In the genomic region with DNA sequence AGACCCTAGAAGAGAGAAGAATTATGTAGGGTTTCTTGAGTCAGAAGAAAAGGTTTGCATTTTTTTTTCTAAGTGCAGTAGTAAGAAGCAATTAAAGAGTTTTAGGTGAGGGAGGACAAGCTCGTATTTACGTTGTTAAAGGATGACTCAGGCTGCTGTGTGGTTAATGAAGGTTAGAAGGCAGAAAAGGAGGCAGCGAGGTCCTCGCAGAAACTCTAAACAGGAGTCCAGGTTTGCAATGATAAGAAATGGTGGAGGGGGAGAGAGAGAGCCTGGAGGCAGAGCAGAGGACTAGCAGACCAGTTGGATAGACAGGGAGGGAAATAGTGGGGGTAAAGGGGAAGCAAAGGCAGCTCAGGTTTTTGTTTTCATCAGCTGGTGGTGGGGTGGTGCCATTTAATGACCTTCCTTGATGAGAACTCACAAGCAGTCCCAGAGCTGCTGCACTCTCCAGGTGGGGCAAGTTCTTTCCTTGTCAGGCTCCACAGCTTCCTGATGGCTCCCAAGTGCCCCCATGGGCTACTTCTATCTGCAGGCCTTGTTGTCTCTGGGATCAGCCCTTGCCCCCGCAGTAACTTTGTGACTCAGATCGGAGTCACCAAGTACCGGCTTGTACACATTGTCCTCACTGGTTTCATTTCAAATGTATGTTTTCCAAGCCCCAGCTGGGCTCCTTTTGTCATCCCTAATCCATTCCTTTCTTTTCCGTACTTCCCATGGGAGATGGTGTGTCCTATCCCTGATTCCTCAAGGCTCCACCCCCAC, we compare ENCODE assay signal across 16 cellular contexts. TPM values are rescaled to one million over a fixed set of nuclear protein-coding genes. Genes with fewer than 3 reads are reported as not detected.
DNase-seq lines count a peak whose midpoint lies in the region; ATAC-seq, FAIRE-seq and TF ChIP-seq lines count a peak whose summit lies in the region.
"Had no signal": no experiment of that assay in that cellular context is flagged by ENCODE, and none has a peak within 500 bp of the region (broad histone marks: within the 10 kb centered on the region; RNA-seq: fewer than 3 reads in every experiment).

No MANE protein-coding gene starts in this region.

- FAIRE-seq in K562 (lab: Jason Lieb, UNC), result no peak

- peak overlapping the region; percentile 46 to 52 for H3K4ac ChIP-seq in mesenchymal stem cell (ENCODE audit: low read depth in 1 of 2, low read length in 2 of 2)

- peak overlapping the region; percentile 45 for H4K8ac ChIP-seq in mesenchymal stem cell (ENCODE audit: low read length)

- 0 out of 2 replicates have a peak overlapping the region, but pooled peaks have one; percentile 38 for H3K27ac ChIP-seq in BLaER1
- H3K27ac ChIP-seq in K562 (ENCODE audit: extremely low read depth, low read depth, low read length), result no peak overlapping the region
- H3K27ac ChIP-seq in mesenchymal stem cell (ENCODE audit: low read length, poor library complexity, severe bottlenecking), result peak overlapping the region; percentile 10
- H3K27ac ChIP-seq: HL-60 had no signal

- DNase-seq in LHCN-M2 (ENCODE audit: low read depth), result peak; percentile 92
- DNase-seq in K562 (ENCODE audit: extremely low read depth in 1 of 4, low spot score in 3 of 4), result peak in 1 of 4 experiments; percentile 8
- DNase-seq in mesenchymal stem cell, result peak; percentile 92
- DNase-seq in DMS153 (lab: John Stamatoyannopoulos, UW), result no peak
- no peak for DNase-seq in germinal center (ENCODE audit: low spot score)
- no peak for DNase-seq in cortex of kidney (lab: John Stamatoyannopoulos, UW)
- DNase-seq: activated CD4-positive, alpha-beta T cell treated with anti-CD3 and anti-CD28 coated beads, Interleukin-2, amount 50 U/mL, for 1 hour; central memory CD4-positive, alpha-beta T cell; NCI-H1417 treated with DMSO at 0.1 percent for 48 hours; stimulated activated CD8-positive, alpha-beta memory T cell treated with anti-CD3 and anti-CD28 coated beads, Interleukin-4, amount 100 ng/mL, for 48 hours; T-cell had no signal

- intact Hi-C loops in K562 (cut with micrococcal nuclease), result no loop called here

- no peak overlapping the region for H2BK5ac ChIP-seq in mesenchymal stem cell (ENCODE audit: low read depth, low read length, poor library complexity, severe bottlenecking)

- TF ChIP-seq POLR2A in K562 (conservative IDR thresholded peaks at IDR 0.05), result no peak

- no peaks in the 10 kb centered on the region for H4K20me1 ChIP-seq in BLaER1
- H4K20me1 ChIP-seq in K562 (replicated peaks; ENCODE audit: control insufficient read depth, insufficient read depth, low read length), result no peaks in the 10 kb centered on the region

- H3K27me3 ChIP-seq in BLaER1, result no peaks in the 10 kb centered on the region
- no peaks in the 10 kb centered on the region for H3K27me3 ChIP-seq in K562 (ENCODE audit: control insufficient read depth in 2 of 2, insufficient read depth in 2 of 2, low read length in 2 of 2)
- no peaks in the 10 kb centered on the region for H3K27me3 ChIP-seq in mesenchymal stem cell (ENCODE audit: control insufficient read depth in 1 of 2, insufficient read depth in 1 of 2, low read length in 2 of 2)

- H3K14ac ChIP-seq in mesenchymal stem cell (ENCODE audit: low read length in 2 of 2), result no peak overlapping the region

- no peaks in the 10 kb centered on the region for H3K79me1 ChIP-seq in mesenchymal stem cell (replicated peaks; ENCODE audit: low read length, poor library complexity, severe bottlenecking)

- POLR2A ChIA-PET in K562 (lab: Yijun Ruan, JAX), result interaction anchor here (0.6 to 0.8 kb wide), 2 partner anchors 10 kb away, joined by 3 read pairs; no protein-coding TSS in a partner anchor

- TF ChIP-seq CTCF in K562 (IDR thresholded peaks at IDR 0.05 in 2 of 3, conservative IDR thresholded peaks at IDR 0.05 in 1 of 3; ENCODE audit: insufficient read depth in 2 of 3, low read depth in 1 of 3, low read length in 3 of 3), result no peak

- BruUV-seq in K562 (replicated peaks; lab: Mats Ljungman, UMichigan), result no TSS peak

- H2AFZ ChIP-seq in K562 (ENCODE audit: low read depth, low read length), result no peak overlapping the region
- no peak overlapping the region for H2AFZ ChIP-seq in mesenchymal stem cell (ENCODE audit: low read depth, low read length)

- TF ChIP-seq RAD21 in K562 (CRISPR knock-in tag; conservative IDR thresholded peaks at IDR 0.05 in 1 of 2, IDR thresholded peaks at IDR 0.05 in 1 of 2), result no peak

- H3K9me3 ChIP-seq in BLaER1, result peaks cover 19% of the 10 kb centered on the region
- H3K9me3 ChIP-seq in K562 (replicated peaks; ENCODE audit: control insufficient read depth, insufficient read depth, low read depth, low read length), result no peaks in the 10 kb centered on the region
- no peaks in the 10 kb centered on the region for H3K9me3 ChIP-seq in mesenchymal stem cell (ENCODE audit: control insufficient read depth, low read length)

- H3K23ac ChIP-seq in mesenchymal stem cell (ENCODE audit: low read length in 2 of 2), result no peak overlapping the region

- H3K36me3 ChIP-seq in BLaER1, result no peaks in the 10 kb centered on the region
- no peaks in the 10 kb centered on the region for H3K36me3 ChIP-seq in K562 (ENCODE audit: control insufficient read depth, insufficient read depth, low read length)
- H3K36me3 ChIP-seq in mesenchymal stem cell (ENCODE audit: control insufficient read depth in 1 of 2, insufficient read depth in 2 of 2, low read depth in 1 of 2, low read length in 2 of 2), result no peaks in the 10 kb centered on the region

- peak overlapping the region; percentile 95 for H4K91ac ChIP-seq in mesenchymal stem cell (ENCODE audit: low read length)

- H3K4me1 ChIP-seq in BLaER1 (peaks cover 61% of the 10 kb centered on the region), K562 (replicated peaks in 1 of 2; ENCODE audit: control insufficient read depth in 2 of 2, insufficient read depth in 2 of 2, low read length in 2 of 2) (no peaks in the 10 kb centered on the region), mesenchymal stem cell (ENCODE audit: control insufficient read depth, insufficient read depth, low read depth, low read length) (peaks cover 9% of the 10 kb centered on the region)

- no peaks in the 10 kb centered on the region for H3K9me1 ChIP-seq in K562 (ENCODE audit: control insufficient read depth, insufficient read depth, low read length)

- H2AK5ac ChIP-seq in mesenchymal stem cell (ENCODE audit: low read length, severe bottlenecking), result no peak overlapping the region

- WGBS in K562 (ENCODE audit: insufficient coverage, low coverage, missing lambda C conversion rate), result 2% methylated on average over 7 of the region's 8 CpGs
- 0% methylated on average over 8 of the region's 8 CpGs for WGBS in mesenchymal stem cell

- H3K79me2 ChIP-seq in K562 (ENCODE audit: control insufficient read depth, insufficient read depth, low read length), result no peaks in the 10 kb centered on the region

- H2BK120ac ChIP-seq in mesenchymal stem cell (ENCODE audit: low read depth, low read length), result peak overlapping the region; percentile 91

- H3K18ac ChIP-seq in mesenchymal stem cell (ENCODE audit: low read depth in 1 of 2, low read length in 2 of 2), result peak overlapping the region; percentile 78 to 80

- no peak for ATAC-seq in K562
- ATAC-seq in GM18511 (IDR thresholded peaks at IDR 0.05; ENCODE audit: unreplicated experiment), result no peak
- ATAC-seq: activated T-helper 17 cell treated with anti-CD3 and anti-CD28 coated beads, Interleukin-2, amount 50 U/mL, for 72 hours; T-cell had no signal

- no peak overlapping the region for H3K4me3 ChIP-seq in BLaER1
- H3K4me3 ChIP-seq in K562, result no peak overlapping the region
- H3K4me3 ChIP-seq in mesenchymal stem cell (ENCODE audit: insufficient read depth in 1 of 2, low read depth in 1 of 2, low read length in 2 of 2), result no peak overlapping the region

- no peak for TF ChIP-seq EP300 in K562 (IDR thresholded peaks at IDR 0.05; ENCODE audit: low read length)

- peak overlapping the region; percentile 11 to 94 for H2BK12ac ChIP-seq in mesenchymal stem cell (ENCODE audit: low read length in 2 of 2)

- H3K9ac ChIP-seq in BLaER1 (no peak overlapping the region), K562 (ENCODE audit: insufficient read depth in 1 of 2, low read depth in 2 of 2, low read length in 2 of 2) (no peak overlapping the region), mesenchymal stem cell (ENCODE audit: low read length) (no peak overlapping the region)

- peak overlapping the region; percentile 16; the same call in 1 of the 2 replicates for H3K4me2 ChIP-seq in BLaER1
- no peak overlapping the region for H3K4me2 ChIP-seq in K562 (ENCODE audit: insufficient read depth, low read length)
- H3K4me2 ChIP-seq in mesenchymal stem cell (ENCODE audit: low read length, poor library complexity, severe bottlenecking), result no peak overlapping the region

- CTCF ChIA-PET in K562 (lab: Yijun Ruan, JAX; ENCODE audit: low intra/inter-chr PET ratio), result interaction anchor here (0.7 kb wide), 1 partner anchor 103 kb away, joined by 3 read pairs; no protein-coding TSS in a partner anchor

- peak overlapping the region; percentile 94 for H2BK15ac ChIP-seq in mesenchymal stem cell (ENCODE audit: low read depth, poor library complexity, severe bottlenecking)

- in situ Hi-C loops in K562 (cut with MboI), result no loop called here

RNA-seq across cellular contexts. Expression of a gene that starts 8.3 kb away (rescaled TPM):
- total RNA-seq in LHCN-M2 (2014; rRNA removed) (6.3 and 10.6 TPM in 2 replicates), K562 (2014; rRNA removed) (not detected in 2 replicates), K562 (2014; rRNA removed; fragmentation: Illumina TruSeq; extraction: Trizol) (not detected in 2 replicates), K562 (2015; rRNA removed; fragmentation: Illumina TruSeq; extraction: Trizol) (not detected in 2 replicates), K562 (2021) (not detected in 2 replicates)
- polyA plus RNA-seq in LHCN-M2 (2012), result 0.46 TPM
- total RNA-seq in K562 (2011; cell fraction: chromatin; rRNA removed; ENCODE audit: low replicate concordance), result not detected in 2 replicates
- total RNA-seq in K562 (2011; cell fraction: nucleolus; rRNA removed), result not detected in 2 replicates
- not detected in 2 replicates for total RNA-seq in K562 (2011; cell fraction: nucleoplasm; rRNA removed)
- polyA plus RNA-seq in K562 (2011; rRNA removed) (not detected in 2 replicates), K562 (2014; fragmentation: Illumina TruSeq; extraction: Trizol) (not detected in 2 replicates), K562 (2014; fragmentation: Nextera tagmentation; extraction: Ambion mirVana) (not detected), K562 (2014; rRNA removed) (not detected in 2 replicates)
- 0.04 TPM in 1 of 2 replicates, not detected in the other for polyA plus RNA-seq in K562 (2011; cell fraction: cytosol; rRNA removed)
- polyA plus RNA-seq in K562 (2011; cell fraction: nucleus; rRNA removed), result not detected in 2 replicates
- 0.06 TPM in 1 of 2 replicates, not detected in the other for polyA plus RNA-seq in K562 (2012)
- not detected in 2 replicates for polyA minus RNA-seq in K562 (2011; rRNA and poly(A)+ RNA removed)
- not detected in 2 replicates for polyA minus RNA-seq in K562 (2011; cell fraction: cytosol; rRNA and poly(A)+ RNA removed)
- polyA minus RNA-seq in K562 (2011; cell fraction: nucleus; rRNA and poly(A)+ RNA removed), result not detected in 2 replicates
- 18.2 TPM for polyA plus RNA-seq in mesenchymal stem cell (2013, experiment 1 of 2)
- 18.3 TPM for polyA plus RNA-seq in mesenchymal stem cell (2013, experiment 2 of 2)
- polyA plus RNA-seq: CD14-positive monocyte had no signal

RNA-seq across cellular contexts. Expression of a gene that starts 33.0 kb away (rescaled TPM):
- not detected in 2 replicates for total RNA-seq in LHCN-M2 (2014; rRNA removed)
- polyA plus RNA-seq in LHCN-M2 (2012), result not detected
- not detected in 2 replicates for total RNA-seq in K562 (2011; cell fraction: chromatin; rRNA removed; ENCODE audit: low replicate concordance)
- total RNA-seq in K562 (2011; cell fraction: nucleolus; rRNA removed), result not detected in 2 replicates
- total RNA-seq in K562 (2011; cell fraction: nucleoplasm; rRNA removed), result not detected in 2 replicates
- not detected in 2 replicates for total RNA-seq in K562 (2014; rRNA removed)
- not detected in 2 replicates for total RNA-seq in K562 (2014; rRNA removed; fragmentation: Illumina TruSeq; extraction: Trizol)
- not detected in 2 replicates for total RNA-seq in K562 (2015; rRNA removed; fragmentation: Illumina TruSeq; extraction: Trizol)
- total RNA-seq in K562 (2021), result not detected in 2 replicates
- polyA plus RNA-seq in K562 (2011; rRNA removed), result not detected in 2 replicates
- not detected in 2 replicates for polyA plus RNA-seq in K562 (2011; cell fraction: cytosol; rRNA removed)
- not detected in 2 replicates for polyA plus RNA-seq in K562 (2011; cell fraction: nucleus; rRNA removed)
- polyA plus RNA-seq in K562 (2012), result not detected in 2 replicates
- not detected in 2 replicates for polyA plus RNA-seq in K562 (2014; fragmentation: Illumina TruSeq; extraction: Trizol)
- not detected for polyA plus RNA-seq in K562 (2014; fragmentation: Nextera tagmentation; extraction: Ambion mirVana)
- not detected in 2 replicates for polyA plus RNA-seq in K562 (2014; rRNA removed)
- not detected in 2 replicates for polyA minus RNA-seq in K562 (2011; rRNA and poly(A)+ RNA removed)
- not detected in 2 replicates for polyA minus RNA-seq in K562 (2011; cell fraction: cytosol; rRNA and poly(A)+ RNA removed)
- not detected in 2 replicates for polyA minus RNA-seq in K562 (2011; cell fraction: nucleus; rRNA and poly(A)+ RNA removed)
- polyA plus RNA-seq in mesenchymal stem cell (2013, experiment 1 of 2), result not detected
- not detected for polyA plus RNA-seq in mesenchymal stem cell (2013, experiment 2 of 2)
- polyA plus RNA-seq: CD14-positive monocyte had no signal

Comparison
In these comparisons a context has a peak if more than half of its experiments do, and no peak if none do; other contexts are left out.
1. DNase-seq: peak in LHCN-M2 (single experiment) and mesenchymal stem cell (single experiment); none in DMS153 (single experiment), germinal center (single experiment) and cortex of kidney (single experiment).